9 cellular contexts compared by ENCODE assay signal in the genomic region with DNA sequence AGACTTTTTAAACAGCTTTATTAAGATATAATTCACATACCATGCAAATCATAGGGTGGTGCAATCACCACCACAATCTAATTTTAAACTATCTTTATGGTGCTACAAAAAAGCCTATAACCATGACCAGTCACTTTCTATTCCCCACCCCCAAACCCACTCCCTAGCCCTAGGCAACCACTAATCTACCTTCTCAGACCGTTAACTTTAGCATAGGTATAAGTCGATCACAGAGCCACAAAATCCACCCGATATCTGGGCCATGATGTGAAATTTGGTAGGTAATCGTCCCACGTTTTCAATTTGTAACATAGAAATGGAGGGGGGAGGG. TPM values are rescaled to one million over a fixed set of nuclear protein-coding genes. Genes with fewer than 3 reads are reported as not detected.
DNase-seq lines count a peak whose midpoint lies in the region; ATAC-seq and TF ChIP-seq lines count a peak whose summit lies in the region.
"Had no signal": no experiment of that assay in that cellular context is flagged by ENCODE, and none has a peak within 500 bp of the region (broad histone marks: within the 10 kb centered on the region; RNA-seq: fewer than 3 reads in every experiment).

No MANE protein-coding gene starts in this region.

- no peaks in the 10 kb centered on the region for H3K9me2 ChIP-seq in Loucy (replicated peaks; ENCODE audit: low read depth, low read length)

- TF ChIP-seq CTCF in heart left ventricle (IDR thresholded peaks at IDR 0.05) (no peak), Loucy (conservative IDR thresholded peaks at IDR 0.05; ENCODE audit: low read length) (no peak), chondrocyte (IDR thresholded peaks at IDR 0.05) (no peak)

- peak overlapping the region; percentile 82 for H2AFZ ChIP-seq in Loucy (ENCODE audit: low read length)

- peak overlapping the region; percentile 92 for H3K9ac ChIP-seq in Loucy (ENCODE audit: low read depth, low read length, poor library complexity, severe bottlenecking)

- H3F3A ChIP-seq in Loucy (ENCODE audit: low read depth) = no peaks in the 10 kb centered on the region

- H3K9me3 ChIP-seq in heart left ventricle (no peaks in the 10 kb centered on the region), Loucy (ENCODE audit: insufficient read depth, low read depth, low read length) (no peaks in the 10 kb centered on the region)

- H3K4me3 ChIP-seq in heart left ventricle (peak overlapping the region; percentile 63 to 96 (median 90)), Loucy (ENCODE audit: low read length, poor library complexity, severe bottlenecking) (peak overlapping the region; percentile 87)

- H3K36me3 ChIP-seq in heart left ventricle (peaks cover 0 to 41% (median 34%) of the 10 kb centered on the region in 9 donors), Loucy (ENCODE audit: insufficient read depth, low read length) (peaks cover 36% of the 10 kb centered on the region; the same call in 1 of the 2 replicates)

- WGBS in heart left ventricle, 4 donors = 0 to 1% (median 0%) methylated on average over 5 of the region's 5 CpGs

- H3K79me2 ChIP-seq in Loucy (ENCODE audit: insufficient read depth, low read length) = peaks cover 56% of the 10 kb centered on the region

- intact Hi-C loops in heart left ventricle (cut with DNase I) = loop anchor here in 3 of 10 donors (5.0 to 10.0 kb wide), 3 partner anchors 97 to 520 kb away; a partner anchor contains a TSS
- intact Hi-C loops in Right ventricle myocardium inferior (cut with DNase I) = no loop called here

- peak overlapping the region; percentile 88 for H3K4me2 ChIP-seq in Loucy (ENCODE audit: low read depth, low read length, poor library complexity, severe bottlenecking)

- no peak for ATAC-seq in heart left ventricle
- ATAC-seq in Right ventricle myocardium inferior = no peak
- ATAC-seq in naive B cell (ENCODE audit: low read depth in 2 of 2) = peak; percentile 9 to 10
- ATAC-seq in GM18909 (IDR thresholded peaks at IDR 0.05; ENCODE audit: poor library complexity, unreplicated experiment) = no peak

- no peak for DNase-seq in heart left ventricle
- DNase-seq in Right ventricle myocardium inferior (ENCODE audit: missing footprints) = no peak
- no peak for DNase-seq in chondrocyte (ENCODE audit: low spot score)
- DNase-seq in naive B cell = no peak
- DNase-seq in NCI-H1694 treated with DMSO at 0.1 percent for 48 hours (lab: John Stamatoyannopoulos, UW) = no peak
- no peak for DNase-seq in COLO668 (lab: John Stamatoyannopoulos, UW; ENCODE audit: unreplicated experiment)

- H3K4me3 Mint-ChIP-seq in chondrocyte (ENCODE audit: unreplicated experiment) (peak overlapping the region; percentile 96), naive B cell (peak overlapping the region; percentile 88 to 100 (median 100))

- H3K9me3 Mint-ChIP-seq in chondrocyte (ENCODE audit: low read depth) (no peaks in the 10 kb centered on the region), naive B cell (no peaks in the 10 kb centered on the region)

- H3K36me3 Mint-ChIP-seq in chondrocyte (ENCODE audit: low read depth) (peaks cover 20% of the 10 kb centered on the region), naive B cell (peaks cover 8 to 9% of the 10 kb centered on the region in 2 donors)

- peaks cover 34% of the 10 kb centered on the region for H3K4me1 Mint-ChIP-seq in chondrocyte (ENCODE audit: low read depth)
- H3K4me1 Mint-ChIP-seq in naive B cell = peaks cover 18 to 44% (median 28%) of the 10 kb centered on the region in 3 donors

- H3K27ac Mint-ChIP-seq in chondrocyte (ENCODE audit: unreplicated experiment) = peak overlapping the region; percentile 99
- H3K27ac Mint-ChIP-seq in naive B cell = peak overlapping the region; percentile 98 to 100 (median 100)

- H3K27me3 Mint-ChIP-seq in chondrocyte (ENCODE audit: low read depth) (no peaks in the 10 kb centered on the region), naive B cell (no peaks in the 10 kb centered on the region)

- H3K27me3 ChIP-seq in heart left ventricle = no peaks in the 10 kb centered on the region
- no peaks in the 10 kb centered on the region for H3K27me3 ChIP-seq in Loucy (ENCODE audit: insufficient read depth, low read length, poor library complexity, severe bottlenecking)

- peaks cover 21% of the 10 kb centered on the region for H4K20me1 ChIP-seq in Loucy (ENCODE audit: insufficient read depth, low read length, poor library complexity, severe bottlenecking)

- TF ChIP-seq POLR2A in heart left ventricle (IDR thresholded peaks at IDR 0.05) = no peak

- H3K4me1 ChIP-seq in heart left ventricle (peaks cover 0 to 22% (median 16%) of the 10 kb centered on the region in 12 donors), Loucy (ENCODE audit: insufficient read depth, low read length, poor library complexity, severe bottlenecking) (peaks cover 9% of the 10 kb centered on the region)

- peak overlapping the region; percentile 68 to 95 (median 90) for H3K27ac ChIP-seq in heart left ventricle

RNA-seq across cellular contexts. Expression of a gene that starts 0.5 kb away (rescaled TPM):
- total RNA-seq in heart left ventricle (10 to 100 TPM; 10.9 to 23.2 (median 16.1) TPM), Right ventricle myocardium inferior (15.5 TPM), chondrocyte (30.7 to 36.1 TPM (median 34.0 TPM) in 3 replicates)
- polyA plus RNA-seq in heart left ventricle (10 to 100 TPM in 1 of 2 donors, 1 to 10 TPM in 1; 8.3 to 16.8 TPM), naive B cell (ENCODE audit: low read depth in 6 of 6) (10 to 100 TPM in 4 of 6 donors, 1 to 10 TPM in 2; 4.6 to 18.8 (median 10.1) TPM)

RNA-seq across cellular contexts. Expression of a gene that starts 44.9 kb away (rescaled TPM):
- 1 to 10 TPM in 1 of 9 donors, under 1 TPM in 2, not detected in 6; 0.40 to 1.7 (median 0.64) TPM for total RNA-seq in heart left ventricle
- under 1 TPM; 0.06 to 0.46 TPM for polyA plus RNA-seq in heart left ventricle
- 0.81 TPM for total RNA-seq in Right ventricle myocardium inferior
- total RNA-seq in chondrocyte = 0.49 to 0.75 TPM (median 0.60 TPM) in 3 replicates
- polyA plus RNA-seq in naive B cell (ENCODE audit: low read depth in 6 of 6) = under 1 TPM in 1 of 6 donors, not detected in 5; 0.31 TPM
- total RNA-seq: myocyte had no signal

Comparison
In these comparisons a context has a peak if more than half of its experiments do, and no peak if none do; other contexts are left out.
1. ATAC-seq: peak in naive B cell (2 of 2); none in heart left ventricle (0 of 4), Right ventricle myocardium inferior (single experiment) and GM18909 (single experiment).